In the genomic region with DNA sequence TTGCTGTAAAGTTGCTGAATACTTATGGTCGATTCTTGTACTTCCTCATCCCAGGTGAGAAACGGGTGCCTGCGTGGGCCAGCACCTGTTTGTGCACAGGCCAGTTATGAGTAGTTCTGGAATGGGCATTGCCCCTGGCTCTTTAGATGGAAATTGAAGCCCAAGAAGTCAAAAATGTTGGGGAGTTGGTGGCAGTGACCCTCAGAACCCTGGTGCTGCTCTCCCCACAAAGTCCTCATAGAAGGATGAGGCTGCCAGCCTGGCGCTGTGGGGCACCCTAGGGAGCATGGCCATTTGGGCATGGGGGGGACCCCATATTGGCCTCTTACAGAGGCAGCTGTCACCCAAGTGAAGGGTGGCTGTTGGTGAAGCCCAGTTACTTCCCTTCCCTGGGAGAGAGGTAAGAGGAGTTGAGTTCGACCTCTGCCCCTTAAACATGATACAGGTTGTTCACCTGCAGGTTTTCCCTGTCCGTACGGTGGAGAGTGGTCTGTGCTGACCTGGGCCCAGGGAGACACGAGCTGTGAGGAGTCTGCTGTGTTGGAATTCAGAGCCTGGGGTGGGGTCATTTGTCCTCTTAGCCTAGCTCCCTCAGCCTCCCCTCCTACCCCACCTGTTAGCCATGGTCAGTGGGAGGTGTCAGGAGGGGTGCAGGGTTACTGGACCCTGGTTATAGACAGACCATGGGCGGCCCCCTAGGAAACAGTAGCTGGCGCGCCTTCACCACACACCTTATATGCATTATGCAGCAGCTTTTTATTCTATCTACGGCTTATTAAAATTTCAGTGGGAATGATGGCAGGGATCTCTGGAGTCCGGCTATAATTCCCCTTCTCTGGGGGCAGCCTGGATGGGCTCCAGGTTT, we compare ENCODE assay signal across 9 cellular contexts. TPM values are rescaled to one million over a fixed set of nuclear protein-coding genes. Genes with fewer than 3 reads are reported as not detected.
DNase-seq lines count a peak whose midpoint lies in the region; ATAC-seq and TF ChIP-seq lines count a peak whose summit lies in the region.
"Had no signal": no experiment of that assay in that cellular context is flagged by ENCODE, and none has a peak within 500 bp of the region (broad histone marks: within the 10 kb centered on the region; RNA-seq: fewer than 3 reads in every experiment).

No MANE protein-coding gene starts in this region.

- DNase-seq in Calu3 (no peak), HEK293T (ENCODE audit: extremely low spot score) (peak; percentile 0), NCI-H2196 treated with DMSO at 0.1 percent for 48 hours (lab: John Stamatoyannopoulos, UW; ENCODE audit: unreplicated experiment) (no peak)
- no peak for DNase-seq in activated naive CD8-positive, alpha-beta T cell treated with anti-CD3 and anti-CD28 coated beads for 36 hours
- no peak for DNase-seq in naive thymus-derived CD8-positive, alpha-beta T cell
- DNase-seq: activated CD4-positive, alpha-beta T cell treated with anti-CD3 and anti-CD28 coated beads for 1 hour; DMS53 had no signal

- BruUV-seq in Calu3 (replicated peaks; lab: Mats Ljungman, UMichigan): no TSS peak

- no peak for ATAC-seq in naive thymus-derived CD8-positive, alpha-beta T cell
- ATAC-seq in HG03521 (IDR thresholded peaks at IDR 0.05; ENCODE audit: unreplicated experiment) (no peak), HG02973 (IDR thresholded peaks at IDR 0.05; ENCODE audit: unreplicated experiment) (no peak)

- H3K27ac Mint-ChIP-seq in Calu3 (ENCODE audit: unreplicated experiment): peak overlapping the region; percentile 97
- H3K27ac Mint-ChIP-seq in activated naive CD8-positive, alpha-beta T cell treated with anti-CD3 and anti-CD28 coated beads for 36 hours: peak overlapping the region; percentile 88
- H3K27ac Mint-ChIP-seq in naive thymus-derived CD8-positive, alpha-beta T cell: peak overlapping the region; percentile 1 to 92 (median 72)

- peaks cover 98% of the 10 kb centered on the region for H3K36me3 Mint-ChIP-seq in Calu3 (ENCODE audit: insufficient read depth, unreplicated experiment)
- peaks cover 57% of the 10 kb centered on the region for H3K36me3 Mint-ChIP-seq in activated naive CD8-positive, alpha-beta T cell treated with anti-CD3 and anti-CD28 coated beads for 36 hours
- peaks cover 0 to 53% (median 7%) of the 10 kb centered on the region in 3 donors for H3K36me3 Mint-ChIP-seq in naive thymus-derived CD8-positive, alpha-beta T cell

- intact Hi-C loops in Calu3 (cut with micrococcal nuclease; ENCODE audit: unreplicated experiment): no loop called here

- POLR2A ChIA-PET in HEK293T (lab: Yijun Ruan, JAX): interaction anchor here (1.4 kb wide), 1 partner anchor 46 kb away, joined by 4 read pairs; no protein-coding TSS in a partner anchor
- POLR2A ChIA-PET in naive thymus-derived CD8-positive, alpha-beta T cell (lab: Charles Lee): interaction anchor here (1.6 kb wide), 1 partner anchor 18 kb away, joined by 5 read pairs; no protein-coding TSS in a partner anchor

- no peak for TF ChIP-seq CTCF in Calu3 (IDR thresholded peaks at IDR 0.05; ENCODE audit: unreplicated experiment)

- no peaks in the 10 kb centered on the region for H3K9me3 Mint-ChIP-seq in Calu3 (ENCODE audit: low read depth, unreplicated experiment)
- H3K9me3 Mint-ChIP-seq in activated naive CD8-positive, alpha-beta T cell treated with anti-CD3 and anti-CD28 coated beads for 36 hours: no peaks in the 10 kb centered on the region
- H3K9me3 Mint-ChIP-seq in naive thymus-derived CD8-positive, alpha-beta T cell: no peaks in the 10 kb centered on the region

- CTCF ChIA-PET in Calu3 (lab: Charles Lee): interaction anchor here (1.6 kb wide), 1 partner anchor 45 kb away, joined by 6 read pairs; no protein-coding TSS in a partner anchor
- CTCF ChIA-PET in HEK293T (lab: Yijun Ruan, JAX): no interaction called here

- no peaks in the 10 kb centered on the region for H3K27me3 Mint-ChIP-seq in Calu3 (ENCODE audit: unreplicated experiment)
- no peaks in the 10 kb centered on the region for H3K27me3 Mint-ChIP-seq in activated naive CD8-positive, alpha-beta T cell treated with anti-CD3 and anti-CD28 coated beads for 36 hours
- no peaks in the 10 kb centered on the region for H3K27me3 Mint-ChIP-seq in naive thymus-derived CD8-positive, alpha-beta T cell

- H3K4me3 Mint-ChIP-seq in Calu3 (ENCODE audit: low read depth, unreplicated experiment): peak overlapping the region; percentile 81
- peak overlapping the region; percentile 52 for H3K4me3 Mint-ChIP-seq in activated naive CD8-positive, alpha-beta T cell treated with anti-CD3 and anti-CD28 coated beads for 36 hours
- peak overlapping the region in 1 of 10 donors; percentile 58 for H3K4me3 Mint-ChIP-seq in naive thymus-derived CD8-positive, alpha-beta T cell

- H3K4me1 Mint-ChIP-seq in Calu3 (ENCODE audit: low read depth, unreplicated experiment): peaks cover 85% of the 10 kb centered on the region
- H3K4me1 Mint-ChIP-seq in activated naive CD8-positive, alpha-beta T cell treated with anti-CD3 and anti-CD28 coated beads for 36 hours: peaks cover 72% of the 10 kb centered on the region
- H3K4me1 Mint-ChIP-seq in naive thymus-derived CD8-positive, alpha-beta T cell: peaks cover 19 to 71% (median 67%) of the 10 kb centered on the region in 4 donors

TF ChIP-seq in HEK293T, 16 proteins besides CTCF, POLR2A, EP300 and RAD21:
- TF ChIP-seq SP1 (IDR thresholded peaks at IDR 0.05): no peak
- no peak for TF ChIP-seq TARDBP (IDR thresholded peaks at IDR 0.05)
- no peak for TF ChIP-seq ELF4 (IDR thresholded peaks at IDR 0.05)
- no peak for TF ChIP-seq ZNF384 (IDR thresholded peaks at IDR 0.05)
- TF ChIP-seq L3MBTL2 (conservative IDR thresholded peaks at IDR 0.05): no peak
- no peak for TF ChIP-seq SUZ12 (IDR thresholded peaks at IDR 0.05)
- TF ChIP-seq BHLHE40 (IDR thresholded peaks at IDR 0.05; ENCODE audit: borderline replicate concordance): no peak
- TF ChIP-seq FOXK2 (IDR thresholded peaks at IDR 0.05): no peak
- no peak for TF ChIP-seq LEF1 (IDR thresholded peaks at IDR 0.05; ENCODE audit: borderline replicate concordance)
- no peak for TF ChIP-seq CTBP1 (IDR thresholded peaks at IDR 0.05; ENCODE audit: borderline replicate concordance)
- no peak for TF ChIP-seq FOXM1 (IDR thresholded peaks at IDR 0.05; ENCODE audit: borderline replicate concordance)
- no peak for TF ChIP-seq ARNT (IDR thresholded peaks at IDR 0.05)
- no peak for TF ChIP-seq HDGF (IDR thresholded peaks at IDR 0.05; ENCODE audit: borderline replicate concordance)
- TF ChIP-seq NFRKB (IDR thresholded peaks at IDR 0.05): no peak
- TF ChIP-seq PKNOX1 (IDR thresholded peaks at IDR 0.05): no peak
- no peak for TF ChIP-seq FOXA1 (IDR thresholded peaks at IDR 0.05)

RNA-seq across cellular contexts. Expression of gene HMGA1, which starts 4.9 kb away (rescaled TPM):
- total RNA-seq in Calu3 (2022): 1,138 and 1,378 TPM in 2 replicates
- total RNA-seq in activated naive CD8-positive, alpha-beta T cell treated with anti-CD3 and anti-CD28 coated beads for 36 hours: 100 to 1,000 TPM; 803 to 814 TPM
- 10 to 100 TPM; 75.3 to 80.3 TPM for total RNA-seq in naive thymus-derived CD8-positive, alpha-beta T cell
- 10 to 100 TPM; 28.0 to 40.9 (median 38.1) TPM for polyA plus RNA-seq in naive thymus-derived CD8-positive, alpha-beta T cell

RNA-seq across cellular contexts. Expression of gene SMIM29, which starts 7.2 kb away (rescaled TPM):
- total RNA-seq in Calu3 (2022): 59.2 and 68.6 TPM in 2 replicates
- total RNA-seq in activated naive CD8-positive, alpha-beta T cell treated with anti-CD3 and anti-CD28 coated beads for 36 hours: 10 to 100 TPM; 13.1 to 14.2 TPM
- total RNA-seq in naive thymus-derived CD8-positive, alpha-beta T cell: 10 to 100 TPM; 21.0 to 21.7 TPM
- 10 to 100 TPM; 37.6 to 45.4 (median 45.0) TPM for polyA plus RNA-seq in naive thymus-derived CD8-positive, alpha-beta T cell

Comparison
In these comparisons a context has a peak if more than half of its experiments do, and no peak if none do; other contexts are left out.
1. RNA of gene HMGA1, which starts 4.9 kb away (total RNA-seq): 1,138 to 1,378 TPM in Calu3 and 803 to 814 TPM in activated naive CD8-positive, alpha-beta T cell treated with anti-CD3 and anti-CD28 coated beads for 36 hours; 75.3 to 80.3 TPM in naive thymus-derived CD8-positive, alpha-beta T cell; every median in the first group is over 4 times any median in the second.
2. Peak in every context shown above with its lines, with median percentiles within 50 percentile points of each other: H3K27ac Mint-ChIP-seq.